In the genomic region with DNA sequence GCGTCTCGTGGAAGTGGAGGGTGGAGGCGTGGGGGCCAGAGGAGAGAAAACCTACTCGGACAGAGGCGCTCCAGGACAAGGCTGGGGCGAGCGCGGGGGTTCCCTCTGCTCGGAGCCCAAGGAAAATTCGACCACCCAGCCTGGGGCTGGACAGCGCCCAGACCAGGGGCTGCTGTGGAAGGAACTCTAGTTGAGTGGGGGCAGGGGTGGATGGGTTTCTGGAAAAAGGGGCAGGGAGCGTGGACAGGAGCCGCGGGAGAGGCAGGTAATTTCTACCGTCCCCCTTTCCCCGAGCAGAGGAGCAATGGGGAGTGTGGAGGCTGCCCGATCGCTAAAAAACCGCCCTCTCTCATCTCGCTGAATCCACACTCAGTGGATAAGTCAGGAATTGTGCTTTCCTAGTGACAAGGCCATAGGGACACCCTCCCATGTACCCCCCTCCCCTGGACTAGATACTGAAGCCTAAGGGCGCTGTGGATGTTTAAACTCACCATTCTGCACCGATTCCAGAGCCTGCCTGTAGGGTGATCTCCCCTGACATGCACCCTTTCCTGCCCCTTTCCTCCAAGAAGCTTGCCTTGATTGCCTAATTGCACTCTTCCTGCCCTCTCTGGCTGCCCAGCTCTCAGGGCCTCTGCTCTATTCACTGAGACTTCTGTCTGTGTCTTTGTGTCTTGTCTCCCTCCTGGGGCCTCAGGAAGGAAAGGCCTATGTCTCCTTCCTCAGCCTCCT, we compare ENCODE assay signal across 8 cellular contexts.
DNase-seq lines count a peak whose midpoint lies in the region; ATAC-seq, FAIRE-seq and TF ChIP-seq lines count a peak whose summit lies in the region.

No MANE protein-coding gene starts in this region.

- H2AFZ ChIP-seq in neural cell (ENCODE audit: low read depth, low read length) = no peak overlapping the region

- 7 to 14% methylated on average over 5 to 22 of the region's 22 CpGs for WGBS in endodermal cell (ENCODE audit: insufficient coverage in 1 of 2, insufficient read length in 1 of 2), 2 experiments

- no peaks in the 10 kb centered on the region for H3K79me2 ChIP-seq in neural cell (replicated peaks; ENCODE audit: insufficient read depth, low read length)

- H3K9me3 ChIP-seq in endodermal cell (ENCODE audit: control insufficient read depth, low read length) (no peaks in the 10 kb centered on the region), neural cell (ENCODE audit: low read length) (no peaks in the 10 kb centered on the region)

- no peak for TF ChIP-seq EP300 in neural cell (conservative IDR thresholded peaks at IDR 0.05; ENCODE audit: poor library complexity, severe bottlenecking)

- H3K36me3 ChIP-seq in endodermal cell (ENCODE audit: control insufficient read depth, insufficient read depth, low read length) (no peaks in the 10 kb centered on the region), neural cell (ENCODE audit: insufficient read depth, low read length) (no peaks in the 10 kb centered on the region)

- H3K36me3 Mint-ChIP-seq in Calu3 (ENCODE audit: insufficient read depth, unreplicated experiment) (peaks cover 7% of the 10 kb centered on the region), endodermal cell (ENCODE audit: low read depth) (peaks cover 4% of the 10 kb centered on the region)

- no peaks in the 10 kb centered on the region for H3F3A ChIP-seq in neural cell (ENCODE audit: insufficient read depth, low read length, poor library complexity, severe bottlenecking)

- DNase-seq in Calu3 = no peak
- DNase-seq in endodermal cell = peak; percentile 83
- DNase-seq in NCI-H2171 (lab: John Stamatoyannopoulos, UW) = no peak
- DNase-seq in activated gamma-delta T cell treated with Interleukin-2 at 50 U/mL for 16 hours = no peak
- DNase-seq in GM12891 (ENCODE audit: insufficient read length, low spot score) = no peak

- no peaks in the 10 kb centered on the region for H4K20me1 ChIP-seq in neural cell (ENCODE audit: insufficient read depth)

- H3K4me3 ChIP-seq in endodermal cell (ENCODE audit: low read length) (peak overlapping the region; percentile 85), neural cell (ENCODE audit: low read length) (peak overlapping the region; percentile 61)

- H3K27me3 Mint-ChIP-seq in Calu3 (ENCODE audit: unreplicated experiment) (no peaks in the 10 kb centered on the region), endodermal cell (ENCODE audit: insufficient read depth) (no peaks in the 10 kb centered on the region)

- H3K27ac ChIP-seq in endodermal cell (ENCODE audit: low read depth, low read length) = peak overlapping the region; percentile 55
- no peak overlapping the region for H3K27ac ChIP-seq in neural cell (ENCODE audit: low read length)

- no peaks in the 10 kb centered on the region for H3K9me3 Mint-ChIP-seq in Calu3 (ENCODE audit: low read depth, unreplicated experiment)
- H3K9me3 Mint-ChIP-seq in endodermal cell = no peaks in the 10 kb centered on the region

- TF ChIP-seq RAD21 in neural cell (conservative IDR thresholded peaks at IDR 0.05) = no peak

- TF ChIP-seq CTCF in Calu3 (IDR thresholded peaks at IDR 0.05; ENCODE audit: unreplicated experiment) = no peak
- TF ChIP-seq CTCF in endodermal cell (conservative IDR thresholded peaks at IDR 0.05) = peak; percentile 71
- peak; percentile 41 for TF ChIP-seq CTCF in neural cell (IDR thresholded peaks at IDR 0.05; ENCODE audit: poor library complexity, severe bottlenecking)

- no peak overlapping the region for H3K4me2 ChIP-seq in neural cell (ENCODE audit: low read length)

- H3K27me3 ChIP-seq in endodermal cell (ENCODE audit: control insufficient read depth, insufficient read depth, low read length, poor library complexity, severe bottlenecking) = no peaks in the 10 kb centered on the region
- H3K27me3 ChIP-seq in neural cell (ENCODE audit: insufficient read depth, low read depth, low read length) = peaks cover 18% of the 10 kb centered on the region

- H3K27ac Mint-ChIP-seq in Calu3 (ENCODE audit: unreplicated experiment) (peak overlapping the region; percentile 68), endodermal cell (peak overlapping the region; percentile 100)

- BruUV-seq in Calu3 (replicated peaks; lab: Mats Ljungman, UMichigan) = no TSS peak

- intact Hi-C loops in Calu3 (cut with micrococcal nuclease; ENCODE audit: unreplicated experiment) = no loop called here

- H3K9ac ChIP-seq in endodermal cell (ENCODE audit: extremely low read depth, low read length, poor library complexity, severe bottlenecking) = peak overlapping the region; percentile 80
- peak overlapping the region; percentile 41 for H3K9ac ChIP-seq in neural cell (ENCODE audit: low read length)

- no peak for TF ChIP-seq POLR2A in GM12891 (IDR thresholded peaks at IDR 0.05; ENCODE audit: low read depth, low read length)

- H3K4me3 Mint-ChIP-seq in Calu3 (ENCODE audit: low read depth, unreplicated experiment) (peak overlapping the region; percentile 85), endodermal cell (peak overlapping the region; percentile 79)

- peaks cover 14% of the 10 kb centered on the region for H3K4me1 Mint-ChIP-seq in Calu3 (ENCODE audit: low read depth, unreplicated experiment)
- H3K4me1 Mint-ChIP-seq in endodermal cell = peaks cover 31% of the 10 kb centered on the region

- CTCF ChIA-PET in Calu3 (lab: Charles Lee) = no interaction called here

- H3K9me2 ChIP-seq in neural cell (ENCODE audit: insufficient read depth, low read length) = no peaks in the 10 kb centered on the region

- no peak for FAIRE-seq in GM12891 (lab: Jason Lieb, UNC)

- ATAC-seq in HG02981 (IDR thresholded peaks at IDR 0.05; ENCODE audit: unreplicated experiment) = no peak

- peaks cover 10% of the 10 kb centered on the region for H3K4me1 ChIP-seq in endodermal cell (ENCODE audit: control insufficient read depth, insufficient read depth, low read length)

TF ChIP-seq in PFSK-1, 5 proteins besides CTCF, POLR2A, EP300 and RAD21 (continues in another document):
- TF ChIP-seq FOXP2 (optimal IDR thresholded peaks at IDR 0.05; ENCODE audit: borderline replicate concordance, extremely low read depth, extremely low read length, insufficient read depth) = no peak

TF ChIP-seq in neural cell, 6 proteins besides CTCF, POLR2A, EP300 and RAD21 (continues in another document):
- TF ChIP-seq EZH2 (IDR thresholded peaks at IDR 0.05; ENCODE audit: borderline replicate concordance, insufficient read depth, low read length, poor library complexity, severe bottlenecking) (no peak), SMC3 (conservative IDR thresholded peaks at IDR 0.05; ENCODE audit: poor library complexity) (no peak), MXI1 (conservative IDR thresholded peaks at IDR 0.05; ENCODE audit: poor library complexity, severe bottlenecking) (no peak)
- TF ChIP-seq, protein P1, sequence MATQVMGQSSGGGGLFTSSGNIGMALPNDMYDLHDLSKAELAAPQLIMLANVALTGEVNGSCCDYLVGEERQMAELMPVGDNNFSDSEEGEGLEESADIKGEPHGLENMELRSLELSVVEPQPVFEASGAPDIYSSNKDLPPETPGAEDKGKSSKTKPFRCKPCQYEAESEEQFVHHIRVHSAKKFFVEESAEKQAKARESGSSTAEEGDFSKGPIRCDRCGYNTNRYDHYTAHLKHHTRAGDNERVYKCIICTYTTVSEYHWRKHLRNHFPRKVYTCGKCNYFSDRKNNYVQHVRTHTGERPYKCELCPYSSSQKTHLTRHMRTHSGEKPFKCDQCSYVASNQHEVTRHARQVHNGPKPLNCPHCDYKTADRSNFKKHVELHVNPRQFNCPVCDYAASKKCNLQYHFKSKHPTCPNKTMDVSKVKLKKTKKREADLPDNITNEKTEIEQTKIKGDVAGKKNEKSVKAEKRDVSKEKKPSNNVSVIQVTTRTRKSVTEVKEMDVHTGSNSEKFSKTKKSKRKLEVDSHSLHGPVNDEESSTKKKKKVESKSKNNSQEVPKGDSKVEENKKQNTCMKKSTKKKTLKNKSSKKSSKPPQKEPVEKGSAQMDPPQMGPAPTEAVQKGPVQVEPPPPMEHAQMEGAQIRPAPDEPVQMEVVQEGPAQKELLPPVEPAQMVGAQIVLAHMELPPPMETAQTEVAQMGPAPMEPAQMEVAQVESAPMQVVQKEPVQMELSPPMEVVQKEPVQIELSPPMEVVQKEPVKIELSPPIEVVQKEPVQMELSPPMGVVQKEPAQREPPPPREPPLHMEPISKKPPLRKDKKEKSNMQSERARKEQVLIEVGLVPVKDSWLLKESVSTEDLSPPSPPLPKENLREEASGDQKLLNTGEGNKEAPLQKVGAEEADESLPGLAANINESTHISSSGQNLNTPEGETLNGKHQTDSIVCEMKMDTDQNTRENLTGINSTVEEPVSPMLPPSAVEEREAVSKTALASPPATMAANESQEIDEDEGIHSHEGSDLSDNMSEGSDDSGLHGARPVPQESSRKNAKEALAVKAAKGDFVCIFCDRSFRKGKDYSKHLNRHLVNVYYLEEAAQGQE (IDR thresholded peaks at IDR 0.05; ENCODE audit: borderline replicate concordance) = no peak

TF ChIP-seq in GM12891, 5 proteins besides CTCF, POLR2A, EP300 and RAD21:
- no peak for TF ChIP-seq POU2F2 (IDR thresholded peaks at IDR 0.05; ENCODE audit: low read depth, low read length)
